In genomic region chr13:110422913-110423688, GRCh38 we compare ENCODE assay signal across 14 cellular contexts.
DNase-seq lines count a peak whose midpoint lies in the region; ATAC-seq and TF ChIP-seq lines count a peak whose summit lies in the region.
"Had no signal": no experiment of that assay in that cellular context is flagged by ENCODE, and none has a peak within 500 bp of the region (broad histone marks: within the 10 kb centered on the region; RNA-seq: fewer than 3 reads in every experiment).

No MANE protein-coding gene starts in this region.

- peak overlapping the region; percentile 54 for H3K27ac ChIP-seq in ACC112 (ENCODE audit: low read depth, low read length)
- peak overlapping the region; percentile 67 for H3K27ac ChIP-seq in osteoblast (ENCODE audit: low read depth, low read length)

- H3K4me2 ChIP-seq in osteoblast (ENCODE audit: insufficient read depth, low read length): peak overlapping the region; percentile 4

- H3K27me3 ChIP-seq in ACC112 (ENCODE audit: insufficient read depth, low read length): no peaks in the 10 kb centered on the region
- no peaks in the 10 kb centered on the region for H3K27me3 ChIP-seq in osteoblast (ENCODE audit: insufficient read depth, low read length)

- peaks cover 2% of the 10 kb centered on the region for H4K20me1 ChIP-seq in osteoblast (ENCODE audit: insufficient read depth, low read length)

- H3K27me3 Mint-ChIP-seq in endothelial cell (ENCODE audit: unreplicated experiment) (peaks cover 20% of the 10 kb centered on the region), T-helper 17 cell (peaks cover 85% of the 10 kb centered on the region)

- TF ChIP-seq CTCF in endothelial cell (IDR thresholded peaks at IDR 0.05; ENCODE audit: unreplicated experiment) (no peak), osteoblast (IDR thresholded peaks at IDR 0.05; ENCODE audit: extremely low read depth, low read depth, low read length) (no peak)

- H2AFZ ChIP-seq in ACC112 (ENCODE audit: low read length, unreplicated experiment) (no peak overlapping the region), osteoblast (ENCODE audit: low read length) (no peak overlapping the region)

- H3K79me2 ChIP-seq in ACC112 (ENCODE audit: control insufficient read depth, insufficient read depth, low read length, unreplicated experiment) (no peaks in the 10 kb centered on the region), osteoblast (ENCODE audit: insufficient read depth, low read length) (peaks cover 3% of the 10 kb centered on the region)

- H3K9me3 ChIP-seq in osteoblast (ENCODE audit: low read depth, low read length) (no peaks in the 10 kb centered on the region), T-helper 17 cell (ENCODE audit: control insufficient read depth, low read length, poor library complexity, severe bottlenecking) (no peaks in the 10 kb centered on the region)

- peak overlapping the region; percentile 51 for H3K4me3 Mint-ChIP-seq in endothelial cell (ENCODE audit: unreplicated experiment)
- no peak overlapping the region for H3K4me3 Mint-ChIP-seq in T-helper 17 cell
- H3K4me3 Mint-ChIP-seq: naive thymus-derived CD4-positive, alpha-beta T cell had no signal

- no peak for ATAC-seq in T-helper 17 cell
- ATAC-seq: naive thymus-derived CD4-positive, alpha-beta T cell; PC-3 had no signal

- peaks cover 74% of the 10 kb centered on the region for H3K4me1 Mint-ChIP-seq in endothelial cell (ENCODE audit: unreplicated experiment)
- H3K4me1 Mint-ChIP-seq in T-helper 17 cell: peaks cover 10% of the 10 kb centered on the region

- DNase-seq in HT1080 (ENCODE audit: low read depth): peak; percentile 36
- no peak for DNase-seq in endothelial cell (ENCODE audit: low spot score)
- DNase-seq in osteoblast (ENCODE audit: insufficient read length, low spot score, missing footprints): peak; percentile 90
- DNase-seq in midbrain (lab: John Stamatoyannopoulos, UW): no peak
- no peak for DNase-seq in posterior vena cava (ENCODE audit: low spot score)
- DNase-seq in T-helper 17 cell: no peak
- DNase-seq in NCI-H1048 (lab: John Stamatoyannopoulos, UW): no peak
- DNase-seq: glutamatergic neuron; naive thymus-derived CD4-positive, alpha-beta T cell; NCI-H1436; NCI-H446 treated with DMSO at 0.1 percent for 48 hours; PC-3; small intestine had no signal

- H3K36me3 Mint-ChIP-seq in endothelial cell (ENCODE audit: low read depth, unreplicated experiment): peaks cover 62% of the 10 kb centered on the region
- H3K36me3 Mint-ChIP-seq in T-helper 17 cell (ENCODE audit: low read depth): no peaks in the 10 kb centered on the region
- H3K36me3 Mint-ChIP-seq: naive thymus-derived CD4-positive, alpha-beta T cell had no signal

- H3K9me3 Mint-ChIP-seq in endothelial cell (ENCODE audit: unreplicated experiment): no peaks in the 10 kb centered on the region

- H3K36me3 ChIP-seq in ACC112 (ENCODE audit: insufficient read depth, low read length) (peaks cover 7% of the 10 kb centered on the region; the same call in 1 of the 2 replicates), osteoblast (ENCODE audit: insufficient read depth, low read length) (peaks cover 54% of the 10 kb centered on the region)

- H3K4me1 ChIP-seq in ACC112 (ENCODE audit: control insufficient read depth, insufficient read depth, low read length, unreplicated experiment) (peaks cover 7% of the 10 kb centered on the region), osteoblast (ENCODE audit: insufficient read depth, low read length) (peaks cover 27% of the 10 kb centered on the region)

- H3K27ac Mint-ChIP-seq in endothelial cell (ENCODE audit: unreplicated experiment): peak overlapping the region; percentile 80
- no peak overlapping the region for H3K27ac Mint-ChIP-seq in T-helper 17 cell
- H3K27ac Mint-ChIP-seq: naive thymus-derived CD4-positive, alpha-beta T cell had no signal

- H3K4me3 ChIP-seq in ACC112 (ENCODE audit: low read depth, low read length): no peak overlapping the region
- no peak overlapping the region for H3K4me3 ChIP-seq in osteoblast (ENCODE audit: insufficient read depth, low read length)

- intact Hi-C loops in posterior vena cava (cut with DNase I): loop anchor here in 1 of 2 donors (10.0 kb wide), 1 partner anchor 198 kb away; no protein-coding TSS in a partner anchor

Comparison
In these comparisons a context has a peak if more than half of its experiments do, and no peak if none do; other contexts are left out.
1. DNase-seq: peak in HT1080 (single experiment) and osteoblast (single experiment); none in endothelial cell (single experiment), midbrain (single experiment), posterior vena cava (single experiment), T-helper 17 cell (0 of 3) and NCI-H1048 (single experiment).